In genomic region chr17:75261336-75262111, GRCh38 we compare ENCODE assay signal across 8 cellular contexts. TPM values are rescaled to one million over a fixed set of nuclear protein-coding genes. Genes with fewer than 3 reads are reported as not detected.
DNase-seq lines count a peak whose midpoint lies in the region; ATAC-seq and TF ChIP-seq lines count a peak whose summit lies in the region.

GGA3 (minus strand) TSS chr17:75261606; CDS start chr17:75261587, 19 bp downstream.
MRPS7 (plus strand) TSS chr17:75261879; CDS start chr17:75261901, 22 bp downstream.

- DNase-seq in GDM1 (lab: John Stamatoyannopoulos, UW), result peak; percentile 86
- peak; percentile 88 for DNase-seq in HFFc6
- peak; percentile 93 for DNase-seq in NB4 (ENCODE audit: low read depth)
- DNase-seq in SK-N-DZ (ENCODE audit: low spot score), result peak; percentile 95
- DNase-seq in activated naive CD4-positive, alpha-beta T cell treated with anti-CD3 and anti-CD28 coated beads for 36 hours, result peak; percentile 98
- peak; percentile 92 for DNase-seq in occipital lobe (lab: John Stamatoyannopoulos, UW)
- DNase-seq in suprapubic skin (ENCODE audit: low spot score in 2 of 2), result peak; percentile 97 to 99

- no peaks in the 10 kb centered on the region for H3K9me3 ChIP-seq in gastroesophageal sphincter
- no peaks in the 10 kb centered on the region for H3K9me3 ChIP-seq in suprapubic skin

- intact Hi-C loops in activated naive CD4-positive, alpha-beta T cell treated with anti-CD3 and anti-CD28 coated beads for 36 hours (cut with micrococcal nuclease), result loop anchor here (1.0 to 10.0 kb wide), 11 partner anchors 9 to 523 kb away; partner anchors contain the start of genes CASKIN2, JPT1, NUP85 and SLC25A19

- no peak for TF ChIP-seq CTCF in HFFc6 (IDR thresholded peaks at IDR 0.05)
- TF ChIP-seq CTCF in NB4 (IDR thresholded peaks at IDR 0.05; ENCODE audit: low read depth, low read length), result no peak
- peak in 2 of 4 experiments; percentile 10 to 14 for TF ChIP-seq CTCF in gastroesophageal sphincter (IDR thresholded peaks at IDR 0.05)
- TF ChIP-seq CTCF in suprapubic skin (IDR thresholded peaks at IDR 0.05), result no peak

- H3K36me3 Mint-ChIP-seq in HFFc6 (ENCODE audit: low read depth), result peaks cover 13% of the 10 kb centered on the region
- H3K36me3 Mint-ChIP-seq in activated naive CD4-positive, alpha-beta T cell treated with anti-CD3 and anti-CD28 coated beads for 36 hours (ENCODE audit: low read depth), result peaks cover 18% of the 10 kb centered on the region

- TF ChIP-seq POLR2A in NB4 (IDR thresholded peaks at IDR 0.05; ENCODE audit: extremely low read depth, insufficient read length) (peak; percentile 71), gastroesophageal sphincter (IDR thresholded peaks at IDR 0.05) (peak; percentile 47 to 48), suprapubic skin (IDR thresholded peaks at IDR 0.05) (peak; percentile 9 to 56)

- CTCF ChIA-PET in activated naive CD4-positive, alpha-beta T cell treated with anti-CD3 and anti-CD28 coated beads for 36 hours (lab: Charles Lee), result interaction anchor here (0.8 to 4.2 kb wide), 10 partner anchors 9 to 255 kb away, joined by 3 to 52 read pairs (median 4); partner anchors contain the start of genes MIF4GD and TSEN54

- H3K4me1 ChIP-seq in gastroesophageal sphincter, result peaks cover 8 to 49% (median 24%) of the 10 kb centered on the region in 3 donors
- peaks cover 34% of the 10 kb centered on the region for H3K4me1 ChIP-seq in suprapubic skin

- H3K36me3 ChIP-seq in gastroesophageal sphincter (peaks cover 0 to 37% of the 10 kb centered on the region in 2 donors), suprapubic skin (peaks cover 23% of the 10 kb centered on the region)

- peak; percentile 98 for ATAC-seq in gastroesophageal sphincter

- H3K4me1 Mint-ChIP-seq in HFFc6 (ENCODE audit: low read depth), result peaks cover 51% of the 10 kb centered on the region
- H3K4me1 Mint-ChIP-seq in activated naive CD4-positive, alpha-beta T cell treated with anti-CD3 and anti-CD28 coated beads for 36 hours (ENCODE audit: low read depth), result peaks cover 53% of the 10 kb centered on the region

- WGBS in gastroesophageal sphincter (ENCODE audit: low coverage in 1 of 2), 2 donors, result 0% methylated on average over 4 to 17 of the region's 69 CpGs
- WGBS in suprapubic skin, result 0% methylated on average over 32 of the region's 69 CpGs

- no peaks in the 10 kb centered on the region for H3K9me3 Mint-ChIP-seq in HFFc6
- H3K9me3 Mint-ChIP-seq in activated naive CD4-positive, alpha-beta T cell treated with anti-CD3 and anti-CD28 coated beads for 36 hours, result no peaks in the 10 kb centered on the region

- TF ChIP-seq EP300 in gastroesophageal sphincter (IDR thresholded peaks at IDR 0.05) (no peak), suprapubic skin (IDR thresholded peaks at IDR 0.05) (no peak)

- H3K4me3 Mint-ChIP-seq in HFFc6, result peak within 1 kb of the TSS; percentile 100
- peak within 1 kb of the TSS; percentile 93 for H3K4me3 Mint-ChIP-seq in activated naive CD4-positive, alpha-beta T cell treated with anti-CD3 and anti-CD28 coated beads for 36 hours

- H3K27me3 ChIP-seq in gastroesophageal sphincter (no peaks in the 10 kb centered on the region), suprapubic skin (no peaks in the 10 kb centered on the region)

- H3K27ac Mint-ChIP-seq in HFFc6, result peak within 1 kb of the TSS; percentile 100
- peak within 1 kb of the TSS; percentile 99 for H3K27ac Mint-ChIP-seq in activated naive CD4-positive, alpha-beta T cell treated with anti-CD3 and anti-CD28 coated beads for 36 hours

- peak within 1 kb of the TSS; percentile 77 to 95 (median 90) for H3K27ac ChIP-seq in gastroesophageal sphincter
- peak within 1 kb of the TSS; percentile 98 for H3K27ac ChIP-seq in suprapubic skin

- H3K27me3 Mint-ChIP-seq in HFFc6 (ENCODE audit: insufficient read depth), result no peaks in the 10 kb centered on the region; the same call in 1 of the 2 replicates
- no peaks in the 10 kb centered on the region for H3K27me3 Mint-ChIP-seq in activated naive CD4-positive, alpha-beta T cell treated with anti-CD3 and anti-CD28 coated beads for 36 hours (ENCODE audit: low read depth)

- H3K4me3 ChIP-seq in NB4 (ENCODE audit: low read depth, low read length) (peak within 1 kb of the TSS; percentile 100), gastroesophageal sphincter (peak within 1 kb of the TSS; percentile 70 to 99), suprapubic skin (peak within 1 kb of the TSS; percentile 91)

RNA-seq across cellular contexts. Expression of gene GGA3, which starts in this region (rescaled TPM):
- total RNA-seq in HFFc6 (2021; fragmentation: NEBNext Ultra II Directional; extraction: Animal tissue kit (Norgen Biotek cat#: 25700)), result 10 to 100 TPM; 23.2 to 26.5 (median 24.2) TPM
- polyA plus RNA-seq in SK-N-DZ (2014; cell fraction: cytosol; rRNA removed), result 27.0 and 29.3 TPM in 2 replicates
- polyA plus RNA-seq in SK-N-DZ (2014; cell fraction: nucleus; rRNA removed), result 144 and 155 TPM in 2 replicates
- 10 to 100 TPM; 65.7 to 66.1 TPM for total RNA-seq in activated naive CD4-positive, alpha-beta T cell treated with anti-CD3 and anti-CD28 coated beads for 36 hours
- total RNA-seq in gastroesophageal sphincter (10 to 100 TPM; 19.5 to 27.8 (median 24.5) TPM), occipital lobe (17.6 TPM), suprapubic skin (10 to 100 TPM; 27.0 to 68.8 (median 35.3) TPM)

RNA-seq across cellular contexts. Expression of gene MRPS7, which starts in this region (rescaled TPM):
- total RNA-seq in HFFc6 (2021; fragmentation: NEBNext Ultra II Directional; extraction: Animal tissue kit (Norgen Biotek cat#: 25700)), result 10 to 100 TPM; 58.2 to 64.7 (median 60.2) TPM
- polyA plus RNA-seq in SK-N-DZ (2014; cell fraction: cytosol; rRNA removed), result 99.8 and 115 TPM in 2 replicates
- 55.9 and 80.9 TPM in 2 replicates for polyA plus RNA-seq in SK-N-DZ (2014; cell fraction: nucleus; rRNA removed)
- 10 to 100 TPM; 73.3 to 78.3 TPM for total RNA-seq in activated naive CD4-positive, alpha-beta T cell treated with anti-CD3 and anti-CD28 coated beads for 36 hours
- 10 to 100 TPM; 35.0 to 46.4 (median 38.3) TPM for total RNA-seq in gastroesophageal sphincter
- 29.5 TPM for total RNA-seq in occipital lobe
- 10 to 100 TPM; 19.2 to 36.4 (median 29.0) TPM for total RNA-seq in suprapubic skin

Comparison
In these comparisons a context has a peak if more than half of its experiments do, and no peak if none do; other contexts are left out.
1. Peak in every context shown above with its lines: DNase-seq, ATAC-seq, H3K4me3 ChIP-seq and H3K27ac ChIP-seq.